ENCODE assay signal across 1 cellular context in genomic region chr20:36120991-36121390, GRCh38.
TF ChIP-seq lines count a peak whose summit lies in the region.

No MANE protein-coding gene starts in this region.

TF ChIP-seq in HCT116, 20 proteins besides CTCF, POLR2A, EP300 and RAD21 (continued from another document):
- no peak for TF ChIP-seq REST (IDR thresholded peaks at IDR 0.05; ENCODE audit: low read depth)
- TF ChIP-seq ZBTB33 (IDR thresholded peaks at IDR 0.05; ENCODE audit: extremely low read depth, insufficient replicate concordance, low read length): no peak
- no peak for TF ChIP-seq CEBPB (IDR thresholded peaks at IDR 0.05; ENCODE audit: low read depth)
- no peak for TF ChIP-seq JUND (IDR thresholded peaks at IDR 0.05)
- no peak for TF ChIP-seq POLR2AphosphoS5 (IDR thresholded peaks at IDR 0.05; ENCODE audit: low read depth, low read length)
